Comparison of ENCODE assay signal across 18 cellular contexts in the genomic region with DNA sequence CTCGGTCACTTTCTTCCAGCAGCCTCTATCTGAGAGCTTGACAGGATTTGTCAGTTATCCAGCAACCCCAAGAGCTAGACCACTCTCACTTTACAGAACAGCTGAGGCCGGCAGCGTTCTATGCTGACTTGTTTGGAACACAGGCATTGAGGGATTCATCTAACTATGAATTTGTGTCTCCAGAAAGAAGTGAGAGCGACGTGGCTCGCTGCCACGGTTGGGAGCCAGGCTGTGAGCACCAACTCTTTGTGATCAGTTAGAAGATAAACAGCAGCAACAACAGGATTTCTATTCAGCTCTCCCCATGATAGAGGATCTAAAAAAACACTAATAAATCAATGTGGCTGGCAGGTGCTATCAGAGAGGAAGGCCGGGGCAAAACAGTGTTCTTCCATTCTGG. TPM values are rescaled to one million over a fixed set of nuclear protein-coding genes. Genes with fewer than 3 reads are reported as not detected.
"Had no signal": no experiment of that assay in that cellular context is flagged by ENCODE, and none has a peak within 500 bp of the region (broad histone marks: within the 10 kb centered on the region; RNA-seq: fewer than 3 reads in every experiment).

No MANE protein-coding gene starts in this region.

- H3K36me3 ChIP-seq: left ventricle myocardium inferior, lower lobe of right lung, neutrophil, transverse colon had no signal

- H3K4me1 ChIP-seq: lower lobe of right lung, testis, transverse colon had no signal

- H3K4me3 ChIP-seq: hepatocyte, left ventricle myocardium inferior, lower lobe of right lung, testis, transverse colon had no signal

- H3K27ac ChIP-seq: hepatocyte, left ventricle myocardium inferior, lower lobe of right lung, neutrophil, testis, transverse colon had no signal

- ATAC-seq: left cardiac atrium; lower lobe of right lung; naive thymus-derived CD4-positive, alpha-beta T cell; right cardiac atrium; stimulated activated naive CD8-positive, alpha-beta T cell treated with anti-CD3 and anti-CD28 coated beads, Interleukin-15, Interleukin-2, amounts not matched to agents 100 U/mL and 50 U/mL, for 24 hours had no signal

- H3K4me2 ChIP-seq: hepatocyte had no signal

- H2AFZ ChIP-seq: hepatocyte had no signal

- H3K27me3 ChIP-seq: hepatocyte, neutrophil, testis, transverse colon had no signal

- H3K79me2 ChIP-seq: hepatocyte had no signal

- DNase-seq: erythroblast; foreskin melanocyte; head of caudate nucleus; kidney; left cardiac atrium; left ventricle myocardium inferior; lower lobe of right lung; midbrain; naive thymus-derived CD4-positive, alpha-beta T cell; nephron progenitor cell; small intestine; stimulated activated CD4-positive, alpha-beta T cell treated with anti-CD3 and anti-CD28 coated beads, Interleukin-2, amount 100 ng/mL, for 48 hours; stimulated activated naive CD8-positive, alpha-beta T cell treated with anti-CD3 and anti-CD28 coated beads, Interleukin-15, Interleukin-2, amounts not matched to agents 100 U/mL and 50 U/mL, for 24 hours; testis; transverse colon had no signal

- H3K9me3 ChIP-seq: left ventricle myocardium inferior, lower lobe of right lung, neutrophil, testis, transverse colon had no signal

RNA-seq across cellular contexts. Expression of a gene that starts 58.6 kb away (rescaled TPM):
- polyA plus RNA-seq: naive thymus-derived CD4-positive, alpha-beta T cell had no signal
